ENCODE assay signal across 23 cellular contexts in genomic region chr21:26165331-26165730, GRCh38. TPM values are rescaled to one million over a fixed set of nuclear protein-coding genes. Genes with fewer than 3 reads are reported as not detected.
DNase-seq lines count a peak whose midpoint lies in the region; ATAC-seq, FAIRE-seq and TF ChIP-seq lines count a peak whose summit lies in the region.
"Had no signal": no experiment of that assay in that cellular context is flagged by ENCODE, and none has a peak within 500 bp of the region (broad histone marks: within the 10 kb centered on the region; RNA-seq: fewer than 3 reads in every experiment).

No MANE protein-coding gene starts in this region.

- H3K36me3 Mint-ChIP-seq in brain: peaks cover 28% of the 10 kb centered on the region

- H3K27ac Mint-ChIP-seq in brain: peak overlapping the region in 3 of 5 experiments; percentile 5 to 76 (median 33)
- H3K27ac Mint-ChIP-seq: activated naive CD8-positive, alpha-beta T cell treated with anti-CD3 and anti-CD28 coated beads for 36 hours; activated T-helper 1 cell treated with anti-CD3 and anti-CD28 coated beads, Interleukin-12 subunit alpha, Interleukin-12 subunit beta, Interleukin-2, Interleukin-4 antibody, amounts not matched to agents 30 ng/mL and 10 ng/mL and 1 ng/mL, durations not matched to agents 14 hours and 24 hours and 36 hours; stimulated activated naive CD8-positive, alpha-beta T cell treated with anti-CD3 and anti-CD28 coated beads, Interleukin-15, amount 100 ng/mL, for 72 hours had no signal

- peaks cover 8% of the 10 kb centered on the region for H3K27me3 Mint-ChIP-seq in brain
- H3K27me3 Mint-ChIP-seq: stimulated activated naive CD8-positive, alpha-beta T cell treated with anti-CD3 and anti-CD28 coated beads, Interleukin-15, amount 100 ng/mL, for 72 hours had no signal

- dilution Hi-C loops in keratinocyte (cut with MboI; ENCODE audit: extremely low pct_ligation_motif_present, low sequenced_read_pairs): loop anchor here (25.0 kb wide), 1 partner anchor 222 kb away; no protein-coding TSS in a partner anchor

- no peak overlapping the region for H3K4me3 ChIP-seq in keratinocyte (ENCODE audit: control insufficient read depth in 2 of 3, extremely low read depth in 1 of 3, insufficient read depth in 2 of 3, low read depth in 1 of 3, low read length in 3 of 3)
- H3K4me3 ChIP-seq: gastroesophageal sphincter, GM23248, lower lobe of right lung had no signal

- FAIRE-seq in keratinocyte (lab: Jason Lieb, UNC): peak; percentile 78
- FAIRE-seq: HTR-8/SVneo had no signal

- H2AFZ ChIP-seq in keratinocyte (ENCODE audit: control insufficient read depth, low read length): no peak overlapping the region
- H2AFZ ChIP-seq: GM23248 had no signal

- ATAC-seq in GM19463 (IDR thresholded peaks at IDR 0.05; ENCODE audit: unreplicated experiment): no peak
- no peak for ATAC-seq in HG02642 (IDR thresholded peaks at IDR 0.05; ENCODE audit: poor library complexity, unreplicated experiment)
- ATAC-seq: gastroesophageal sphincter; lower lobe of right lung; stimulated activated naive CD8-positive, alpha-beta T cell treated with anti-CD3 and anti-CD28 coated beads, Interleukin-15, amount 100 ng/mL, for 72 hours had no signal

- TF ChIP-seq CTCF in brain (conservative IDR thresholded peaks at IDR 0.05): no peak
- no peak for TF ChIP-seq CTCF in keratinocyte (optimal IDR thresholded peaks at IDR 0.05 in 1 of 3, IDR thresholded peaks at IDR 0.05 in 1 of 3, conservative IDR thresholded peaks at IDR 0.05 in 1 of 3; ENCODE audit: extremely low read depth in 1 of 3, insufficient read depth in 2 of 3, low read length in 3 of 3)

- peaks cover 6 to 8% of the 10 kb centered on the region in 2 experiments for H3K36me3 ChIP-seq in keratinocyte (ENCODE audit: control insufficient read depth in 2 of 2, extremely low read depth in 1 of 2, insufficient read depth in 2 of 2, low read length in 2 of 2)
- H3K36me3 ChIP-seq: gastroesophageal sphincter, lower lobe of right lung had no signal

- peaks cover 100% of the 10 kb centered on the region for H3K79me2 ChIP-seq in keratinocyte (ENCODE audit: control insufficient read depth, insufficient read depth, low read length)

- no peaks in the 10 kb centered on the region for H3K27me3 ChIP-seq in keratinocyte (ENCODE audit: control insufficient read depth, extremely low read depth, insufficient read depth, low read length)
- H3K27me3 ChIP-seq: BE2C, gastroesophageal sphincter had no signal

- H4K20me1 ChIP-seq in keratinocyte (ENCODE audit: control insufficient read depth, extremely low read depth, insufficient read depth, low read length): peaks cover 27% of the 10 kb centered on the region

- DNase-seq in DMS53 (lab: John Stamatoyannopoulos, UW): peak; percentile 3
- no peak for DNase-seq in DMS53 treated with DMSO at 0.1 percent for 48 hours (lab: John Stamatoyannopoulos, UW; ENCODE audit: unreplicated experiment)
- DNase-seq in keratinocyte (ENCODE audit: low read depth, low spot score): no peak
- DNase-seq in renal cortical epithelial cell (ENCODE audit: low read depth): peak; percentile 88
- no peak for DNase-seq in EL
- DNase-seq: activated naive CD8-positive, alpha-beta T cell treated with anti-CD3 and anti-CD28 coated beads for 36 hours; BE2C; Caco-2; dermis blood vessel endothelial cell; GM23248; Kasumi-1; lower lobe of right lung; NCI-H1105 treated with DMSO at 0.1 percent for 48 hours; NCI-H748 treated with DMSO at 0.1 percent for 48 hours; stimulated activated naive CD8-positive, alpha-beta T cell treated with anti-CD3 and anti-CD28 coated beads, Interleukin-15, amount 100 ng/mL, for 72 hours; T1000 had no signal

- peak overlapping the region; percentile 37 for H3K27ac ChIP-seq in keratinocyte (ENCODE audit: control insufficient read depth, insufficient read depth, low read length)
- H3K27ac ChIP-seq: 22Rv1, GM23248 had no signal

- H3K9me3 ChIP-seq in keratinocyte (ENCODE audit: control insufficient read depth, low read depth, low read length): no peaks in the 10 kb centered on the region
- H3K9me3 ChIP-seq: BE2C, Caco-2, gastroesophageal sphincter, lower lobe of right lung had no signal

- H3K4me1 ChIP-seq in keratinocyte (ENCODE audit: control insufficient read depth, extremely low read depth, insufficient read depth, low read length): peaks cover 37% of the 10 kb centered on the region

- no peak overlapping the region for H3K9ac ChIP-seq in keratinocyte (ENCODE audit: control insufficient read depth, extremely low read depth, insufficient read depth, low read length)
- H3K9ac ChIP-seq: GM23248 had no signal

- H3K4me2 ChIP-seq in keratinocyte (ENCODE audit: control insufficient read depth, extremely low read depth, insufficient read depth, low read depth, low read length): peak overlapping the region; percentile 45

- H3K4me1 Mint-ChIP-seq in brain: peaks cover 71% of the 10 kb centered on the region

- peaks cover 0 to 3% (median 0%) of the 10 kb centered on the region in 5 experiments for H3K9me3 Mint-ChIP-seq in brain
- H3K9me3 Mint-ChIP-seq: activated naive CD8-positive, alpha-beta T cell treated with anti-CD3 and anti-CD28 coated beads for 36 hours; activated T-helper 1 cell treated with anti-CD3 and anti-CD28 coated beads, Interleukin-12 subunit alpha, Interleukin-12 subunit beta, Interleukin-2, Interleukin-4 antibody, amounts not matched to agents 30 ng/mL and 10 ng/mL and 1 ng/mL, durations not matched to agents 14 hours and 24 hours and 36 hours; stimulated activated naive CD8-positive, alpha-beta T cell treated with anti-CD3 and anti-CD28 coated beads, Interleukin-15, amount 100 ng/mL, for 72 hours had no signal

- peak overlapping the region; percentile 1 to 98 (median 91) for H3K4me3 Mint-ChIP-seq in brain
- H3K4me3 Mint-ChIP-seq: activated naive CD8-positive, alpha-beta T cell treated with anti-CD3 and anti-CD28 coated beads for 36 hours; activated T-helper 1 cell treated with anti-CD3 and anti-CD28 coated beads, Interleukin-12 subunit alpha, Interleukin-12 subunit beta, Interleukin-2, Interleukin-4 antibody, amounts not matched to agents 30 ng/mL and 10 ng/mL and 1 ng/mL, durations not matched to agents 14 hours and 24 hours and 36 hours; stimulated activated naive CD8-positive, alpha-beta T cell treated with anti-CD3 and anti-CD28 coated beads, Interleukin-15, amount 100 ng/mL, for 72 hours had no signal

- H3K9me1 ChIP-seq in keratinocyte (ENCODE audit: control insufficient read depth, extremely low read depth, insufficient read depth, low read length): no peaks in the 10 kb centered on the region

RNA-seq across cellular contexts. Expression of gene APP, which starts 5.2 kb away (rescaled TPM):
- 1,114 TPM for polyA plus RNA-seq in brain (ENCODE audit: insufficient read depth, low read depth, low replicate concordance)
- polyA plus RNA-seq in keratinocyte: 1,015 to 1,448 TPM (median 1,185 TPM) in 3 replicates
- 1,793 TPM for polyA plus RNA-seq in keratinocyte (2011; ENCODE audit: low read depth)
- polyA plus RNA-seq in keratinocyte (2011; cell fraction: cytosol; rRNA removed): 533 and 538 TPM in 2 replicates
- polyA plus RNA-seq in keratinocyte (2011; cell fraction: nucleus; rRNA removed): 3,620 and 3,834 TPM in 2 replicates
- 892 and 931 TPM in 2 replicates for polyA plus RNA-seq in keratinocyte (2012; ENCODE audit: low replicate concordance)
- polyA minus RNA-seq in keratinocyte: 975 to 1,428 TPM (median 1,262 TPM) in 3 replicates
- polyA minus RNA-seq in keratinocyte (2011; cell fraction: cytosol; rRNA and poly(A)+ RNA removed): 644 TPM
- polyA minus RNA-seq in keratinocyte (2011; cell fraction: nucleus; rRNA and poly(A)+ RNA removed): 2,331 and 3,661 TPM in 2 replicates
- total RNA-seq in renal cortical epithelial cell: 590 and 1,827 TPM in 2 replicates

Comparison
In these comparisons a context has a peak if more than half of its experiments do, and no peak if none do; other contexts are left out.
1. DNase-seq: peak in DMS53 (single experiment) and renal cortical epithelial cell (single experiment); none in DMS53 treated with DMSO at 0.1 percent for 48 hours (single experiment), keratinocyte (single experiment) and EL (single experiment).